8 cellular contexts compared by ENCODE assay signal in genomic region chr6:28880894-28881780, GRCh38. TPM values are rescaled to one million over a fixed set of nuclear protein-coding genes. Genes with fewer than 3 reads are reported as not detected.
DNase-seq lines count a peak whose midpoint lies in the region; ATAC-seq and TF ChIP-seq lines count a peak whose summit lies in the region.

No MANE protein-coding gene starts in this region.

- H3K36me3 ChIP-seq in muscle layer of duodenum (ENCODE audit: control insufficient read depth in 1 of 2, insufficient read depth in 2 of 2, low read length in 2 of 2), result no peaks in the 10 kb centered on the region

- H3K18ac ChIP-seq in H9 (ENCODE audit: insufficient read length, low read depth, low read length), result peak overlapping the region; percentile 93

- no peak overlapping the region for H4K91ac ChIP-seq in H9 (ENCODE audit: insufficient read length, low read depth, low read length)

- H2BK120ac ChIP-seq in H9 (ENCODE audit: low read depth, low read length, poor library complexity, severe bottlenecking), result no peak overlapping the region

- peak; percentile 11 for ATAC-seq in stimulated activated naive CD8-positive, alpha-beta T cell treated with anti-CD3 and anti-CD28 coated beads, Interleukin-15, Interleukin-2, amounts not matched to agents 100 U/mL and 50 U/mL, for 24 hours
- no peak for ATAC-seq in GM18520 (IDR thresholded peaks at IDR 0.05; ENCODE audit: unreplicated experiment)

- no peak overlapping the region for H3K4ac ChIP-seq in H9 (ENCODE audit: low read depth, low read length)

- no peaks in the 10 kb centered on the region for H3K27me3 ChIP-seq in H9 (ENCODE audit: insufficient read depth, low read length)
- peaks cover 6% of the 10 kb centered on the region for H3K27me3 ChIP-seq in muscle layer of duodenum (ENCODE audit: low read depth, low read length)

- no peak overlapping the region for H3K56ac ChIP-seq in H9 (ENCODE audit: insufficient read length, low read depth, low read length)

- no peak overlapping the region for H3T11ph ChIP-seq in H9 (ENCODE audit: low read length)

- WGBS in H9 (ENCODE audit: extremely low coverage, insufficient read length, low lambda C conversion rate), result no CpG with 5 or more reads among the region's 28 CpGs

- TF ChIP-seq CTCF in AG10803 (conservative IDR thresholded peaks at IDR 0.05; ENCODE audit: low read length) (no peak), H9 (conservative IDR thresholded peaks at IDR 0.05) (no peak)

- peaks cover 6% of the 10 kb centered on the region; the same call in 1 of the 2 replicates for H3K4me1 ChIP-seq in H9 (ENCODE audit: insufficient read depth, low read length)
- no peaks in the 10 kb centered on the region for H3K4me1 ChIP-seq in muscle layer of duodenum (ENCODE audit: control insufficient read depth in 1 of 2, insufficient read depth in 2 of 2, low read length in 2 of 2)

- H3K27me3 Mint-ChIP-seq in H9 (ENCODE audit: low read depth), result peaks cover 2% of the 10 kb centered on the region

- H3K4me3 Mint-ChIP-seq in H9, result peak overlapping the region; percentile 95

- peak overlapping the region; percentile 84 for H3K4me2 ChIP-seq in H9 (ENCODE audit: insufficient read depth, insufficient read length, low read length)

- peak overlapping the region; percentile 87 for H3K9ac ChIP-seq in H9 (ENCODE audit: extremely low read depth, insufficient read length, low read length)

- peak overlapping the region; percentile 91; the same call in 1 of the 2 replicates for H3K14ac ChIP-seq in H9 (ENCODE audit: insufficient read depth, low read length)

- H2BK15ac ChIP-seq in H9 (ENCODE audit: low read depth, low read length), result no peak overlapping the region

- H3K4me1 Mint-ChIP-seq in H9, result peaks cover 17 to 19% of the 10 kb centered on the region in 2 experiments

- H4K20me1 ChIP-seq in H9 (ENCODE audit: control insufficient read depth, insufficient read depth, insufficient read length), result no peaks in the 10 kb centered on the region

- H2BK5ac ChIP-seq in H9 (ENCODE audit: insufficient read length, low read length), result no peak overlapping the region

- no peaks in the 10 kb centered on the region for H3K79me2 ChIP-seq in H9 (ENCODE audit: insufficient read depth, low read length)

- DNase-seq in AG10803 (ENCODE audit: low read depth), result peak; percentile 62
- DNase-seq in H9, result peak; percentile 71
- peak; percentile 68 for DNase-seq in NOMO-1 treated with DMSO at 0.1 percent for 48 hours (lab: John Stamatoyannopoulos, UW; ENCODE audit: unreplicated experiment)
- DNase-seq in activated T-cell treated with anti-CD3 and anti-CD28 coated beads, Interleukin-2, amount 50 U/mL, for 1 hour, result peak; percentile 59
- peak; percentile 68 for DNase-seq in fibroblast of gingiva (ENCODE audit: low read depth)
- peak; percentile 78 for DNase-seq in stimulated activated naive CD8-positive, alpha-beta T cell treated with anti-CD3 and anti-CD28 coated beads, Interleukin-15, Interleukin-2, amounts not matched to agents 100 U/mL and 50 U/mL, for 24 hours

- H4K8ac ChIP-seq in H9 (replicated peaks; ENCODE audit: insufficient read length, low read depth, low read length), result no peak overlapping the region

- no peaks in the 10 kb centered on the region for H3K79me1 ChIP-seq in H9 (ENCODE audit: insufficient read depth, low read depth, low read length, poor library complexity, severe bottlenecking)

- peaks cover 9 to 15% of the 10 kb centered on the region in 2 experiments for H3K9me3 Mint-ChIP-seq in H9

- no peak overlapping the region for H3K27ac ChIP-seq in H9 (ENCODE audit: insufficient read length, low read depth, low read length)
- H3K27ac ChIP-seq in muscle layer of duodenum (ENCODE audit: low read length), result no peak overlapping the region

- H3K4me3 ChIP-seq in AG10803 (ENCODE audit: low read length) (peak overlapping the region; percentile 67), muscle layer of duodenum (ENCODE audit: low read depth in 1 of 2, low read length in 2 of 2) (peak overlapping the region; percentile 78 to 87)

- no peak overlapping the region for H4K5ac ChIP-seq in H9 (ENCODE audit: insufficient read length, low read depth, low read length)

- peaks cover 7% of the 10 kb centered on the region for H3K23me2 ChIP-seq in H9 (ENCODE audit: insufficient read length, low read depth, low read length, poor library complexity, severe bottlenecking)

- no peak overlapping the region for H2AK5ac ChIP-seq in H9 (ENCODE audit: insufficient read length, low read length)

- H3K9me3 ChIP-seq in H9 (ENCODE audit: control insufficient read depth, low read depth, low read length) (no peaks in the 10 kb centered on the region), muscle layer of duodenum (ENCODE audit: control insufficient read depth in 1 of 2, low read length in 2 of 2) (peaks cover 0 to 5% of the 10 kb centered on the region in 2 donors)

- H2BK20ac ChIP-seq in H9 (ENCODE audit: low read depth, low read length, poor library complexity, severe bottlenecking), result no peak overlapping the region

- H3K27ac Mint-ChIP-seq in H9, result peak overlapping the region; percentile 46 to 90 (median 87)

- H2AFZ ChIP-seq in H9 (ENCODE audit: low read length), result peak overlapping the region; percentile 97

- no peak overlapping the region for H2BK12ac ChIP-seq in H9 (ENCODE audit: insufficient read length, low read depth, low read length)

- peaks cover 0 to 9% (median 2%) of the 10 kb centered on the region in 3 experiments; a peak in 4 of 7 replicates for H3K36me3 Mint-ChIP-seq in H9 (ENCODE audit: insufficient read depth in 1 of 3, low read depth in 3 of 3)

- no peak overlapping the region for H3K23ac ChIP-seq in H9 (ENCODE audit: insufficient read length, low read depth, low read length)

RNA-seq across cellular contexts. Expression of gene TRIM27, which starts 42.6 kb away (rescaled TPM):
- total RNA-seq in H9 (2021), result 93.1 and 98.2 TPM in 2 replicates
